ENCODE assay signal across 8 cellular contexts in the genomic region with DNA sequence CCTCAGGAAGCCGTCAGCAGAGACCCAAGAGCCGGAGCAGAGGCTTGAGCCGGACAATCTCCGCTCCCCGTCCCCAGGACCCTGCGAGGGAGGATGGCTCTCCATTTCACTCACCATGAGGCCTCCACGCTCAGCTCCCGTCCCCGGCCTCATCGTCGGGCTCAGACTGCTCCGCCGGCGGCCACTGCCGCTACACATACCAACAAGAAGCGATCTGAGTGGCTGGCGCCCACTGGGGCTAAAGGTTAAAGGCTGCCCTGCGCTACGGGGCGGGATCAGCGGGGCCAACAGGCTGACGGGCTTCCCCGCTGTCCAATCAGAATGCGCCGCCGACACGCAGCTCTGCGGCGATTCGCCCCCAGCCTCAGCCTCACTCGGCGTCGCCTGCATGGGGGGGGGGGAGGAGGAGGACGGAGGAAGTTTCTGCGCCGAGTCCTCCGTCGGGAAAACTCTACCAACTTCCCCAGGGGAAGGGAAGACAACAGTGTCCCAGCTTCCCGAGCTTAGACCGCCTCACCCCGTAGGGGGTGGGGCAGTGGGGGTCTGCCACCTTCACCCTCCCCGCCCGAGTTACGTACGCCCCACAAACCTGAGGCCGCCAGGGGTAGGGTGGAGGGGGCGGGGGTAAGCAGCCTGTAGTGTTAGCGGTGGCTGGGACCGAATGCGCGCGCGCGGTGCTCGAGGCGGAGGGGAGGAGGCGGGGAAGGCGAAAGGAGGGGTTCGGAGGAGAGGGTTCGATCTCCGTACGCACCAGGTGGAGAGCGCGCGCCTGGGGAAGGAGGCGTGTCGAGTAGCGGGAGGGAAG. TPM values are rescaled to one million over a fixed set of nuclear protein-coding genes. Genes with fewer than 3 reads are reported as not detected.
DNase-seq lines count a peak whose midpoint lies in the region; ATAC-seq and TF ChIP-seq lines count a peak whose summit lies in the region.

A gene (minus strand): TSS at position 220 of the 805 bp plus-strand sequence. CDS start 22 bp downstream, at position 198.

- H3K9me3 ChIP-seq in T-helper 17 cell (ENCODE audit: control insufficient read depth, low read length, poor library complexity, severe bottlenecking) (no peaks in the 10 kb centered on the region), left ventricle myocardium inferior (replicated peaks) (no peaks in the 10 kb centered on the region), prostate gland (no peaks in the 10 kb centered on the region)

- peaks cover 40% of the 10 kb centered on the region for H3K4me1 Mint-ChIP-seq in T-helper 17 cell

- TF ChIP-seq POLR2A in GM15510 (IDR thresholded peaks at IDR 0.05; ENCODE audit: borderline replicate concordance, extremely low read depth, insufficient read length) (peak; percentile 78), prostate gland (IDR thresholded peaks at IDR 0.05) (peak; percentile 65)

- no peaks in the 10 kb centered on the region for H3K27me3 Mint-ChIP-seq in T-helper 17 cell

- H3K27ac ChIP-seq in left ventricle myocardium inferior (replicated peaks): peak within 1 kb of the TSS; percentile 98
- H3K27ac ChIP-seq in prostate gland: peak within 1 kb of the TSS; percentile 97 to 98
- peak within 1 kb of the TSS; percentile 96 for H3K27ac ChIP-seq in urinary bladder (ENCODE audit: low read depth)

- peaks cover 84% of the 10 kb centered on the region for H3K4me1 ChIP-seq in left ventricle myocardium inferior
- no peaks in the 10 kb centered on the region for H3K4me1 ChIP-seq in prostate gland (replicated peaks)
- peaks cover 2% of the 10 kb centered on the region for H3K4me1 ChIP-seq in urinary bladder (ENCODE audit: insufficient read depth)

- H3K27ac Mint-ChIP-seq in T-helper 17 cell: peak within 1 kb of the TSS; percentile 100

- ATAC-seq in HG02885 (IDR thresholded peaks at IDR 0.05; ENCODE audit: poor library complexity, unreplicated experiment): peak; percentile 70
- peak; percentile 80 for ATAC-seq in T-helper 17 cell

- WGBS in prostate gland: under 1% methylated on average over 65 of the region's 68 CpGs
- under 1% methylated on average over 68 of the region's 68 CpGs for WGBS in urinary bladder

- peaks cover 13% of the 10 kb centered on the region for H3K36me3 Mint-ChIP-seq in T-helper 17 cell (ENCODE audit: low read depth)

- H3K36me3 ChIP-seq in left ventricle myocardium inferior: peaks cover 26% of the 10 kb centered on the region
- H3K36me3 ChIP-seq in prostate gland: no peaks in the 10 kb centered on the region
- H3K36me3 ChIP-seq in urinary bladder (ENCODE audit: insufficient read depth): no peaks in the 10 kb centered on the region

- DNase-seq in NCI-H1694 treated with DMSO at 0.1 percent for 48 hours (lab: John Stamatoyannopoulos, UW): peak; percentile 94
- peak; percentile 99 to 100 (median 99) for DNase-seq in T-helper 17 cell
- DNase-seq in amygdala (lab: John Stamatoyannopoulos, UW): peak; percentile 73 to 99 (median 98)
- DNase-seq in left ventricle myocardium inferior: peak; percentile 99
- peak; percentile 98 for DNase-seq in prostate gland (ENCODE audit: low spot score)

- intact Hi-C loops in left ventricle myocardium inferior (cut with micrococcal nuclease): no loop called here
- intact Hi-C loops in prostate gland (cut with DNase I): loop anchor here (5.0 to 10.0 kb wide), 3 partner anchors 70 to 543 kb away; a partner anchor contains a TSS

- TF ChIP-seq CTCF in left ventricle myocardium inferior (IDR thresholded peaks at IDR 0.05; ENCODE audit: borderline replicate concordance): no peak
- peak in 2 of 4 experiments; percentile 31 to 46 for TF ChIP-seq CTCF in prostate gland (IDR thresholded peaks at IDR 0.05)

- peak within 1 kb of the TSS; percentile 100 for H3K4me3 Mint-ChIP-seq in T-helper 17 cell

- H3K4me3 ChIP-seq in left ventricle myocardium inferior: peak within 1 kb of the TSS; percentile 96
- peak within 1 kb of the TSS; percentile 79 to 87 for H3K4me3 ChIP-seq in prostate gland
- H3K4me3 ChIP-seq in urinary bladder (ENCODE audit: low read depth, low read length): peak within 1 kb of the TSS; percentile 70

- H3K27me3 ChIP-seq in left ventricle myocardium inferior (ENCODE audit: low read depth): no peaks in the 10 kb centered on the region
- no peaks in the 10 kb centered on the region for H3K27me3 ChIP-seq in prostate gland (replicated peaks; ENCODE audit: insufficient read depth)

RNA-seq across cellular contexts. Expression of the gene that starts here (rescaled TPM):
- total RNA-seq in T-helper 17 cell (100 to 1,000 TPM; 117 to 133 TPM), left ventricle myocardium inferior (33.8 TPM), prostate gland (10 to 100 TPM; 82.6 to 97.9 TPM), urinary bladder (164 TPM)
- polyA plus RNA-seq in urinary bladder: 34.3 TPM

Comparison
In these comparisons a context has a peak if more than half of its experiments do, and no peak if none do; other contexts are left out.
1. Peak in every context shown above with its lines: DNase-seq, ATAC-seq, H3K4me3 ChIP-seq and H3K27ac ChIP-seq.